In genomic region chr9:37910271-37910670, GRCh38 we compare ENCODE assay signal across 30 cellular contexts.
"Had no signal": no experiment of that assay in that cellular context is flagged by ENCODE, and none has a peak within 500 bp of the region (broad histone marks: within the 10 kb centered on the region; RNA-seq: fewer than 3 reads in every experiment).

No MANE protein-coding gene starts in this region.

- H3K27me3 Mint-ChIP-seq: activated CD4-positive, alpha-beta T cell treated with anti-CD3 and anti-CD28 coated beads for 36 hours; activated CD8-positive, alpha-beta T cell treated with anti-CD3 and anti-CD28 coated beads for 36 hours; activated naive CD4-positive, alpha-beta T cell treated with anti-CD3 and anti-CD28 coated beads, Interleukin-2, amount 50 U/mL, for 24 hours; activated naive CD8-positive, alpha-beta T cell treated with anti-CD3 and anti-CD28 coated beads for 36 hours; activated naive CD8-positive, alpha-beta T cell treated with anti-CD3 and anti-CD28 coated beads, Interleukin-2, amount 50 U/mL, for 24 hours had no signal

- H3K27ac Mint-ChIP-seq: activated CD4-positive, alpha-beta T cell treated with anti-CD3 and anti-CD28 coated beads for 36 hours; activated CD4-positive, alpha-beta T cell treated with anti-CD3 and anti-CD28 coated beads, Interleukin-2, amount 10 ng/mL, durations not matched to agents 7 days and 5 days; activated CD8-positive, alpha-beta T cell treated with anti-CD3 and anti-CD28 coated beads for 36 hours; activated naive CD4-positive, alpha-beta T cell treated with anti-CD3 and anti-CD28 coated beads for 36 hours; activated naive CD4-positive, alpha-beta T cell treated with anti-CD3 and anti-CD28 coated beads, Interleukin-2, amount 50 U/mL, for 24 hours; activated naive CD8-positive, alpha-beta T cell treated with anti-CD3 and anti-CD28 coated beads for 36 hours; activated naive CD8-positive, alpha-beta T cell treated with anti-CD3 and anti-CD28 coated beads, Interleukin-2, amount 50 U/mL, for 24 hours; activated T-helper 1 cell treated with anti-CD3 and anti-CD28 coated beads, Interleukin-12 subunit alpha, Interleukin-12 subunit beta, Interleukin-2, Interleukin-4 antibody, amounts not matched to agents 30 ng/mL and 10 ng/mL and 1 ng/mL, durations not matched to agents 14 hours and 24 hours and 36 hours; activated T-helper 2 cell treated with anti-CD3 and anti-CD28 coated beads, Interferon-gamma antibody, Interleukin-2, Interleukin-4, amounts not matched to agents 10 μg/mL and 5 μg/mL and 100 μg/mL, durations not matched to agents 14 hours and 24 hours and 36 hours; T-helper 17 cell; T-helper 2 cell treated with Interferon-gamma antibody and Interleukin-4, amounts not matched to agents 5 μg/mL and 100 μg/mL, for 36 hours had no signal

- DNase-seq: activated CD4-positive, alpha-beta T cell treated with anti-CD3 and anti-CD28 coated beads for 36 hours; activated CD4-positive, alpha-beta T cell treated with anti-CD3 and anti-CD28 coated beads, Interleukin-2, amount 10 ng/mL, durations not matched to agents 7 days and 5 days; activated CD4-positive, alpha-beta T cell treated with anti-CD3 and anti-CD28 coated beads, Interleukin-2, amount 50 U/mL, for 4 hours; activated CD4-positive, CD25-positive, alpha-beta regulatory T cell; activated CD4-positive, CD25-positive, alpha-beta regulatory T cell treated with anti-CD3 and anti-CD28 coated beads, Interleukin-2, amount 50 U/mL, for 72 hours; activated CD8-positive, alpha-beta T cell treated with anti-CD3 and anti-CD28 coated beads for 36 hours; activated naive CD4-positive, alpha-beta T cell treated with anti-CD3 and anti-CD28 coated beads for 36 hours; activated naive CD8-positive, alpha-beta T cell treated with anti-CD3 and anti-CD28 coated beads for 36 hours; activated naive CD8-positive, alpha-beta T cell treated with anti-CD3 and anti-CD28 coated beads, Interleukin-2, amount 50 U/mL, for 24 hours; activated T-cell treated with anti-CD3 and anti-CD28 coated beads, Interleukin-2, amount 50 U/mL, for 1 hour; amygdala; aorta; body of pancreas; caudate nucleus; effector CD8-positive, alpha-beta T cell; esophagus squamous epithelium; foreskin melanocyte; T-helper 1 cell; T-helper 17 cell; T1000 had no signal

- ATAC-seq: activated CD4-positive, alpha-beta T cell treated with anti-CD3 and anti-CD28 coated beads for 36 hours; activated CD8-positive, alpha-beta T cell treated with anti-CD3 and anti-CD28 coated beads for 36 hours; activated naive CD8-positive, alpha-beta T cell treated with anti-CD3 and anti-CD28 coated beads, Interleukin-2, amount 50 U/mL, for 24 hours; body of pancreas; gastroesophageal sphincter; T-helper 17 cell had no signal

- H3K4me3 ChIP-seq: adrenal gland, body of pancreas, esophagus squamous epithelium, gastroesophageal sphincter had no signal

- H3K36me3 ChIP-seq: adrenal gland, gastroesophageal sphincter had no signal

- H3K4me1 Mint-ChIP-seq: activated CD4-positive, alpha-beta T cell treated with anti-CD3 and anti-CD28 coated beads for 36 hours; activated naive CD4-positive, alpha-beta T cell treated with anti-CD3 and anti-CD28 coated beads, Interleukin-2, amount 50 U/mL, for 24 hours; activated naive CD8-positive, alpha-beta T cell treated with anti-CD3 and anti-CD28 coated beads, Interleukin-2, amount 50 U/mL, for 24 hours had no signal

- H3K27me3 ChIP-seq: adrenal gland, body of pancreas, esophagus squamous epithelium, gastroesophageal sphincter had no signal

- FAIRE-seq: colon, endometrium, endothelial cell of umbilical vein had no signal

- H3K9me3 ChIP-seq: adrenal gland, body of pancreas, esophagus squamous epithelium, gastroesophageal sphincter had no signal

- H3K27ac ChIP-seq: adrenal gland, body of pancreas, epithelial cell of prostate, esophagus squamous epithelium, gastroesophageal sphincter had no signal

- H3K4me3 Mint-ChIP-seq: activated CD4-positive, alpha-beta T cell treated with anti-CD3 and anti-CD28 coated beads for 36 hours; activated CD4-positive, alpha-beta T cell treated with anti-CD3 and anti-CD28 coated beads, Interleukin-2, amount 10 ng/mL, durations not matched to agents 7 days and 5 days; activated CD8-positive, alpha-beta T cell treated with anti-CD3 and anti-CD28 coated beads for 36 hours; activated naive CD4-positive, alpha-beta T cell treated with anti-CD3 and anti-CD28 coated beads for 36 hours; activated naive CD4-positive, alpha-beta T cell treated with anti-CD3 and anti-CD28 coated beads, Interleukin-2, amount 50 U/mL, for 24 hours; activated naive CD8-positive, alpha-beta T cell treated with anti-CD3 and anti-CD28 coated beads for 36 hours; activated naive CD8-positive, alpha-beta T cell treated with anti-CD3 and anti-CD28 coated beads, Interleukin-2, amount 50 U/mL, for 24 hours; activated T-helper 1 cell treated with anti-CD3 and anti-CD28 coated beads, Interleukin-12 subunit alpha, Interleukin-12 subunit beta, Interleukin-2, Interleukin-4 antibody, amounts not matched to agents 30 ng/mL and 10 ng/mL and 1 ng/mL, durations not matched to agents 14 hours and 24 hours and 36 hours; T-helper 17 cell; T-helper 2 cell treated with Interferon-gamma antibody and Interleukin-4, amounts not matched to agents 5 μg/mL and 100 μg/mL, for 36 hours had no signal

- H3K9me3 Mint-ChIP-seq: activated CD4-positive, alpha-beta T cell treated with anti-CD3 and anti-CD28 coated beads, Interleukin-2, amount 10 ng/mL, durations not matched to agents 7 days and 5 days; activated CD8-positive, alpha-beta T cell treated with anti-CD3 and anti-CD28 coated beads for 36 hours; activated naive CD4-positive, alpha-beta T cell treated with anti-CD3 and anti-CD28 coated beads for 36 hours; activated naive CD4-positive, alpha-beta T cell treated with anti-CD3 and anti-CD28 coated beads, Interleukin-2, amount 50 U/mL, for 24 hours; activated naive CD8-positive, alpha-beta T cell treated with anti-CD3 and anti-CD28 coated beads for 36 hours; activated naive CD8-positive, alpha-beta T cell treated with anti-CD3 and anti-CD28 coated beads, Interleukin-2, amount 50 U/mL, for 24 hours; activated T-helper 1 cell treated with anti-CD3 and anti-CD28 coated beads, Interleukin-12 subunit alpha, Interleukin-12 subunit beta, Interleukin-2, Interleukin-4 antibody, amounts not matched to agents 30 ng/mL and 10 ng/mL and 1 ng/mL, durations not matched to agents 14 hours and 24 hours and 36 hours; activated T-helper 2 cell treated with anti-CD3 and anti-CD28 coated beads, Interferon-gamma antibody, Interleukin-2, Interleukin-4, amounts not matched to agents 10 μg/mL and 5 μg/mL and 100 μg/mL, durations not matched to agents 14 hours and 24 hours and 36 hours; T-helper 2 cell treated with Interferon-gamma antibody and Interleukin-4, amounts not matched to agents 5 μg/mL and 100 μg/mL, for 36 hours had no signal

- H3K4me1 ChIP-seq: adrenal gland had no signal

- H3K36me3 Mint-ChIP-seq: activated naive CD4-positive, alpha-beta T cell treated with anti-CD3 and anti-CD28 coated beads, Interleukin-2, amount 50 U/mL, for 24 hours; activated naive CD8-positive, alpha-beta T cell treated with anti-CD3 and anti-CD28 coated beads for 36 hours had no signal
